In the genomic region with DNA sequence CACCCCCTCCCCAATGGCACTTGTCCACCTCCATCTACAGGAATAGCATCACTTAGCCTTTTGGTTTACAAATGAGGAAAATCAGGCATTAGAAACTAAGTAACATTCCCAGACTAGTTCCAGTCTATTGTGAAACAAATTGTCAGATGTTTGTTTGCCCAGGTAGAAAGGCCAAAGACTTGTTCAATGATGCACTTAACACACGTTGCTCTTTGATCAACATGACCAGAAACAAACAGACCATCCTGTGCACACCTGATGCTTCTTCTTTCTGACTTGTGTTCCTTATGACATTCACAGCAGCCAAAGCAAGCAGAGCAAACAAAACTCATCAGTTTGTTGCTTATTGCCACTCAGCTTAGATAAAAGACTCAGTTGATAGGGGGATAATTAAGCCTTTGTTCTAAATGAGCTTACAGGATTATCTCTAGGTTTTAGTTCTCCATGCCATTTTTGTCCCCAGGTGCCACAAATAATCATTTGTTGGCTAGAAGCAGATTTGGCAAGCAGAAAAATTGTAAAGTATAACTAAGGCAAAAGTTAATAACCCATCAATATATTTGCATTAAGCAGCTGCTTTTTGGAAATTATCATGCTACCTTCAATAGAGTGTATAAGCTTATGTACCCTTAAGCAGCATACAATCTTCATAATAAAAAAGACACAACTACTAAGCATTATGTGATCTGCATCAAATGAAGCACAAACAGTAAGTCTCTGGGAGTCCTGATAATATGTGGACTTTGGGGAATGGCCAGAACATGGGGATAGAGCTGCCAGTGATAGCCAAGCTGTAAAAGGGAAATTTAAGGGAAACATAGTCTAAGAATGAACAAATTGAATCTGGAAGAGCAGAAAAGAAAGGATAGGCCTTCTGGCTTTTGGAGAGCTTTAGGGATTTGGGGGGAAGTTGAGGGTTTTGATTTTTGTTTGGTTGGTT, we compare ENCODE assay signal across 1 cellular context.
TF ChIP-seq lines count a peak whose summit lies in the region.

No MANE protein-coding gene starts in this region.

TF ChIP-seq in HepG2, 621 proteins besides CTCF, POLR2A, EP300 and RAD21 (continued from another document and continues in another):
- TF ChIP-seq, protein P1, sequence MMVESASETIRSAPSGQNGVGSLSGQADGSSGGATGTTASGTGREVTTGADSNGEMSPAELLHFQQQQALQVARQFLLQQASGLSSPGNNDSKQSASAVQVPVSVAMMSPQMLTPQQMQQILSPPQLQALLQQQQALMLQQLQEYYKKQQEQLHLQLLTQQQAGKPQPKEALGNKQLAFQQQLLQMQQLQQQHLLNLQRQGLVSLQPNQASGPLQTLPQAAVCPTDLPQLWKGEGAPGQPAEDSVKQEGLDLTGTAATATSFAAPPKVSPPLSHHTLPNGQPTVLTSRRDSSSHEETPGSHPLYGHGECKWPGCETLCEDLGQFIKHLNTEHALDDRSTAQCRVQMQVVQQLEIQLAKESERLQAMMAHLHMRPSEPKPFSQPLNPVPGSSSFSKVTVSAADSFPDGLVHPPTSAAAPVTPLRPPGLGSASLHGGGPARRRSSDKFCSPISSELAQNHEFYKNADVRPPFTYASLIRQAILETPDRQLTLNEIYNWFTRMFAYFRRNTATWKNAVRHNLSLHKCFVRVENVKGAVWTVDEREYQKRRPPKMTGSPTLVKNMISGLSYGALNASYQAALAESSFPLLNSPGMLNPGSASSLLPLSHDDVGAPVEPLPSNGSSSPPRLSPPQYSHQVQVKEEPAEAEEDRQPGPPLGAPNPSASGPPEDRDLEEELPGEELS (CRISPR knock-in tag; IDR thresholded peaks at IDR 0.05): peak; percentile 96
- TF ChIP-seq PITX1 (CRISPR knock-in tag; IDR thresholded peaks at IDR 0.05): peak; percentile 70; the same call in 1 of the 2 replicates
- TF ChIP-seq RARA (CRISPR knock-in tag; IDR thresholded peaks at IDR 0.05): peak; percentile 95
- no peak for TF ChIP-seq CREB1 (IDR thresholded peaks at IDR 0.05)
- peak; percentile 75 for TF ChIP-seq CREB1 (CRISPR knock-in tag; IDR thresholded peaks at IDR 0.05)
- TF ChIP-seq HHEX (CRISPR knock-in tag; IDR thresholded peaks at IDR 0.05): peak; percentile 98
- TF ChIP-seq ZNF432 (CRISPR knock-in tag; IDR thresholded peaks at IDR 0.05; ENCODE audit: borderline replicate concordance): no peak
- no peak for TF ChIP-seq SMC3 (IDR thresholded peaks at IDR 0.05; ENCODE audit: low read length)
- TF ChIP-seq, protein P2, sequence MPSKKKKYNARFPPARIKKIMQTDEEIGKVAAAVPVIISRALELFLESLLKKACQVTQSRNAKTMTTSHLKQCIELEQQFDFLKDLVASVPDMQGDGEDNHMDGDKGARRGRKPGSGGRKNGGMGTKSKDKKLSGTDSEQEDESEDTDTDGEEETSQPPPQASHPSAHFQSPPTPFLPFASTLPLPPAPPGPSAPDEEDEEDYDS (CRISPR knock-in tag; IDR thresholded peaks at IDR 0.05): no peak
- TF ChIP-seq RFX3 (CRISPR knock-in tag; IDR thresholded peaks at IDR 0.05): no peak
- TF ChIP-seq GFI1 (CRISPR knock-in tag; IDR thresholded peaks at IDR 0.05; ENCODE audit: borderline replicate concordance): 0 out of 2 replicates have a peak, but pooled peaks have one; percentile 18
- TF ChIP-seq ZKSCAN8 (CRISPR knock-in tag; IDR thresholded peaks at IDR 0.05; ENCODE audit: borderline replicate concordance): peak; percentile 36; the same call in 1 of the 2 replicates
- peak; percentile 23 for TF ChIP-seq HNRNPK (IDR thresholded peaks at IDR 0.05; ENCODE audit: low read depth, low read length, poor library complexity, severe bottlenecking)
- peak; percentile 92 for TF ChIP-seq MED1 (CRISPR knock-in tag; IDR thresholded peaks at IDR 0.05)
- no peak for TF ChIP-seq ZNF790 (CRISPR knock-in tag; IDR thresholded peaks at IDR 0.05; ENCODE audit: borderline replicate concordance)
- TF ChIP-seq FOXJ3 (CRISPR knock-in tag; IDR thresholded peaks at IDR 0.05; ENCODE audit: borderline replicate concordance): peak; percentile 79; the same call in 1 of the 2 replicates
- TF ChIP-seq, protein P3, sequence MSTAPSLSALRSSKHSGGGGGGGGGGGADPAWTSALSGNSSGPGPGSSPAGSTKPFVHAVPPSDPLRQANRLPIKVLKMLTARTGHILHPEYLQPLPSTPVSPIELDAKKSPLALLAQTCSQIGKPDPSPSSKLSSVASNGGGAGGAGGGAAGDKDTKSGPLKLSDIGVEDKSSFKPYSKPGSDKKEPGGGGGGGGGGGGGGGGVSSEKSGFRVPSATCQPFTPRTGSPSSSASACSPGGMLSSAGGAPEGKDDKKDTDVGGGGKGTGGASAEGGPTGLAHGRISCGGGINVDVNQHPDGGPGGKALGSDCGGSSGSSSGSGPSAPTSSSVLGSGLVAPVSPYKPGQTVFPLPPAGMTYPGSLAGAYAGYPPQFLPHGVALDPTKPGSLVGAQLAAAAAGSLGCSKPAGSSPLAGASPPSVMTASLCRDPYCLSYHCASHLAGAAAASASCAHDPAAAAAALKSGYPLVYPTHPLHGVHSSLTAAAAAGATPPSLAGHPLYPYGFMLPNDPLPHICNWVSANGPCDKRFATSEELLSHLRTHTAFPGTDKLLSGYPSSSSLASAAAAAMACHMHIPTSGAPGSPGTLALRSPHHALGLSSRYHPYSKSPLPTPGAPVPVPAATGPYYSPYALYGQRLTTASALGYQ (CRISPR knock-in tag; IDR thresholded peaks at IDR 0.05): peak; percentile 51; the same call in 1 of the 2 replicates
- TF ChIP-seq, protein P4, sequence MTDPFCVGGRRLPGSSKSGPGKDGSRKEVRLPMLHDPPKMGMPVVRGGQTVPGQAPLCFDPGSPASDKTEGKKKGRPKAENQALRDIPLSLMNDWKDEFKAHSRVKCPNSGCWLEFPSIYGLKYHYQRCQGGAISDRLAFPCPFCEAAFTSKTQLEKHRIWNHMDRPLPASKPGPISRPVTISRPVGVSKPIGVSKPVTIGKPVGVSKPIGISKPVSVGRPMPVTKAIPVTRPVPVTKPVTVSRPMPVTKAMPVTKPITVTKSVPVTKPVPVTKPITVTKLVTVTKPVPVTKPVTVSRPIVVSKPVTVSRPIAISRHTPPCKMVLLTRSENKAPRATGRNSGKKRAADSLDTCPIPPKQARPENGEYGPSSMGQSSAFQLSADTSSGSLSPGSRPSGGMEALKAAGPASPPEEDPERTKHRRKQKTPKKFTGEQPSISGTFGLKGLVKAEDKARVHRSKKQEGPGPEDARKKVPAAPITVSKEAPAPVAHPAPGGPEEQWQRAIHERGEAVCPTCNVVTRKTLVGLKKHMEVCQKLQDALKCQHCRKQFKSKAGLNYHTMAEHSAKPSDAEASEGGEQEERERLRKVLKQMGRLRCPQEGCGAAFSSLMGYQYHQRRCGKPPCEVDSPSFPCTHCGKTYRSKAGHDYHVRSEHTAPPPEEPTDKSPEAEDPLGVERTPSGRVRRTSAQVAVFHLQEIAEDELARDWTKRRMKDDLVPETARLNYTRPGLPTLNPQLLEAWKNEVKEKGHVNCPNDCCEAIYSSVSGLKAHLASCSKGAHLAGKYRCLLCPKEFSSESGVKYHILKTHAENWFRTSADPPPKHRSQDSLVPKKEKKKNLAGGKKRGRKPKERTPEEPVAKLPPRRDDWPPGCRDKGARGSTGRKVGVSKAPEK (CRISPR knock-in tag; IDR thresholded peaks at IDR 0.05; ENCODE audit: borderline replicate concordance): no peak
- peak; percentile 91 for TF ChIP-seq FOXA3 (CRISPR knock-in tag; IDR thresholded peaks at IDR 0.05)
- TF ChIP-seq BHLHE40 (IDR thresholded peaks at IDR 0.05; ENCODE audit: low read length): 0 out of 2 replicates have a peak, but pooled peaks have one; percentile 65
- TF ChIP-seq HDAC2 (CRISPR knock-in tag; IDR thresholded peaks at IDR 0.05): peak; percentile 50; the same call in 1 of the 2 replicates
- TF ChIP-seq, protein P5, sequence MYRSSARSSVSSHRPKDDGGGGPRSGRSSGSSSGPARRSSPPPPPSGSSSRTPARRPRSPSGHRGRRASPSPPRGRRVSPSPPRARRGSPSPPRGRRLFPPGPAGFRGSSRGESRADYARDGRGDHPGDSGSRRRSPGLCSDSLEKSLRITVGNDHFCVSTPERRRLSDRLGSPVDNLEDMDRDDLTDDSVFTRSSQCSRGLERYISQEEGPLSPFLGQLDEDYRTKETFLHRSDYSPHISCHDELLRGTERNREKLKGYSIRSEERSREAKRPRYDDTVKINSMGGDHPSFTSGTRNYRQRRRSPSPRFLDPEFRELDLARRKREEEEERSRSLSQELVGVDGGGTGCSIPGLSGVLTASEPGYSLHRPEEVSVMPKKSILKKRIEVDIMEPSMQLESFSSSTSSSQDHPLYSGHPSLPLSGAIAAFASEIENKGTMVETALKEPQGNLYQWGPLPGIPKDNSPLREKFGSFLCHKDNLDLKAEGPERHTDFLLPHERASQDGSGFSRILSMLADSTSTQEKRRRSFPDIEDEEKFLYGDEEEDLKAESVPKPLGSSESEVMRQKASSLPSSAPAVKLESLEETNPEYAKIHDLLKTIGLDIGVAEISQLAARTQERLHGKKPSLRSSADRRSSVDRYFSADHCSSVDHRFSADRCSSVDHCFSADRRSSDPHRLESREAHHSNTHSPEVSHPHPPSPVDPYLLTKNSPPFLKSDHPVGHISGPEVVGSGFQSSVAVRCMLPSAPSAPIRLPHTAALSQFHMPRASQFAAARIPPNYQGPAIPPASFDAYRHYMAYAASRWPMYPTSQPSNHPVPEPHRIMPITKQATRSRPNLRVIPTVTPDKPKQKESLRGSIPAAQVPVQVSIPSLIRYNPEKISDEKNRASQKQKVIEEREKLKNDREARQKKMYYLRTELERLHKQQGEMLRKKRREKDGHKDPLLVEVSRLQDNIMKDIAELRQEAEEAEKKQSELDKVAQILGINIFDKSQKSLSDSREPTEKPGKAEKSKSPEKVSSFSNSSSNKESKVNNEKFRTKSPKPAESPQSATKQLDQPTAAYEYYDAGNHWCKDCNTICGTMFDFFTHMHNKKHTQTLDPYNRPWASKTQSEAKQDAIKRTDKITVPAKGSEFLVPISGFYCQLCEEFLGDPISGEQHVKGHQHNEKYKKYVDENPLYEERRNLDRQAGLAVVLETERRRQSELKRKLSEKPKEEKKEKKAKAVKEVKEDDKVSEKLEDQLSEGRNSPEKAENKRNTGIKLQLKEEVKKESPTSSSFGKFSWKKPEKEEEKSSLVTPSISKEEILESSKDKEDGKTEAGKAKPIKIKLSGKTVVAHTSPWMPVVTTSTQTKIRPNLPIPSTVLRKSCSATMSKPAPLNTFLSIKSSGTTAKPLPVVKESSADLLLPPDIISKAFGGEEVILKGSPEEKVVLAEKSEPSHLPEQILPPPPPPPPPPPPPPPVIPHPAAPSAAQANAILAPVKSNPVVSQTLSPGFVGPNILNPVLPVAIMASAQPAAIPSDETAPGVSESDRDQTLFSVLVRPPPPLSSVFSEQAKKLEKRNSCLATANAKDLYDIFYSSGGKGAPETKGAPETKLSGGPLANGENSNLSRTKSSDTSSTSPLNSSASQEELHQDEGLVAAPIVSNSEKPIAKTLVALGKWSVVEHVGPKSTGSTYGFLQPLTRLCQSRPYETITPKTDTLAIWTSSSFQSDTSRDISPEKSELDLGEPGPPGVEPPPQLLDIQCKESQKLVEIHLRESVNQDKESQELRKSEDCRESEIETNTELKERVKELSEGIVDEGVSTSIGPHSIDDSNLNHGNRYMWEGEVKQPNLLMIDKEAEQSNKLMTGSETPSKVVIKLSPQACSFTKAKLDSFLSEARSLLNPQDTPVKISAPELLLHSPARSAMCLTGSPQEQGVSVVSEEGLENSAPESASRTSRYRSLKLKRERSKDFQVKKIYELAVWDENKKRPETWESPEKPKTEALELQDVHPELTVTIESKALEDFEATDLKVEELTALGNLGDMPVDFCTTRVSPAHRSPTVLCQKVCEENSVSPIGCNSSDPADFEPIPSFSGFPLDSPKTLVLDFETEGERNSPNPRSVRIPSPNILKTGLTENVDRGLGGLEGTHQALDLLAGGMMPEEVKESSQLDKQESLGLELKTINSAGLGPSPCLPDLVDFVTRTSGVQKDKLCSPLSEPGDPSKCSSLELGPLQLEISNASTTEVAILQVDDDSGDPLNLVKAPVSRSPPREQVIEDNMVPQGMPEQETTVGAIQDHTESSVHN (CRISPR knock-in tag; IDR thresholded peaks at IDR 0.05): no peak
- TF ChIP-seq, protein P6, sequence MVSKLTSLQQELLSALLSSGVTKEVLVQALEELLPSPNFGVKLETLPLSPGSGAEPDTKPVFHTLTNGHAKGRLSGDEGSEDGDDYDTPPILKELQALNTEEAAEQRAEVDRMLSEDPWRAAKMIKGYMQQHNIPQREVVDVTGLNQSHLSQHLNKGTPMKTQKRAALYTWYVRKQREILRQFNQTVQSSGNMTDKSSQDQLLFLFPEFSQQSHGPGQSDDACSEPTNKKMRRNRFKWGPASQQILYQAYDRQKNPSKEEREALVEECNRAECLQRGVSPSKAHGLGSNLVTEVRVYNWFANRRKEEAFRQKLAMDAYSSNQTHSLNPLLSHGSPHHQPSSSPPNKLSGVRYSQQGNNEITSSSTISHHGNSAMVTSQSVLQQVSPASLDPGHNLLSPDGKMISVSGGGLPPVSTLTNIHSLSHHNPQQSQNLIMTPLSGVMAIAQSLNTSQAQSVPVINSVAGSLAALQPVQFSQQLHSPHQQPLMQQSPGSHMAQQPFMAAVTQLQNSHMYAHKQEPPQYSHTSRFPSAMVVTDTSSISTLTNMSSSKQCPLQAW (CRISPR knock-in tag; IDR thresholded peaks at IDR 0.05): peak; percentile 43; the same call in 1 of the 2 replicates
- no peak for TF ChIP-seq PCBP2 (optimal IDR thresholded peaks at IDR 0.05; ENCODE audit: low read depth, low read length, poor library complexity, severe bottlenecking)
- TF ChIP-seq, protein P7, sequence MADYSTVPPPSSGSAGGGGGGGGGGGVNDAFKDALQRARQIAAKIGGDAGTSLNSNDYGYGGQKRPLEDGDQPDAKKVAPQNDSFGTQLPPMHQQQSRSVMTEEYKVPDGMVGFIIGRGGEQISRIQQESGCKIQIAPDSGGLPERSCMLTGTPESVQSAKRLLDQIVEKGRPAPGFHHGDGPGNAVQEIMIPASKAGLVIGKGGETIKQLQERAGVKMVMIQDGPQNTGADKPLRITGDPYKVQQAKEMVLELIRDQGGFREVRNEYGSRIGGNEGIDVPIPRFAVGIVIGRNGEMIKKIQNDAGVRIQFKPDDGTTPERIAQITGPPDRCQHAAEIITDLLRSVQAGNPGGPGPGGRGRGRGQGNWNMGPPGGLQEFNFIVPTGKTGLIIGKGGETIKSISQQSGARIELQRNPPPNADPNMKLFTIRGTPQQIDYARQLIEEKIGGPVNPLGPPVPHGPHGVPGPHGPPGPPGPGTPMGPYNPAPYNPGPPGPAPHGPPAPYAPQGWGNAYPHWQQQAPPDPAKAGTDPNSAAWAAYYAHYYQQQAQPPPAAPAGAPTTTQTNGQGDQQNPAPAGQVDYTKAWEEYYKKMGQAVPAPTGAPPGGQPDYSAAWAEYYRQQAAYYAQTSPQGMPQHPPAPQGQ (CRISPR knock-in tag; IDR thresholded peaks at IDR 0.05; ENCODE audit: borderline replicate concordance): no peak
- no peak for TF ChIP-seq ZNF367 (CRISPR knock-in tag; IDR thresholded peaks at IDR 0.05; ENCODE audit: borderline replicate concordance)
- peak; percentile 33; the same call in 1 of the 2 replicates for TF ChIP-seq FOXP1 (IDR thresholded peaks at IDR 0.05)
- peak; percentile 96 for TF ChIP-seq FOXP1 (CRISPR knock-in tag; IDR thresholded peaks at IDR 0.05)
- TF ChIP-seq TBX3 (IDR thresholded peaks at IDR 0.05; ENCODE audit: borderline replicate concordance): peak; percentile 83; the same call in 1 of the 2 replicates
- TF ChIP-seq ZFP62 (CRISPR knock-in tag; IDR thresholded peaks at IDR 0.05): no peak
- no peak for TF ChIP-seq ZNF343 (CRISPR knock-in tag; IDR thresholded peaks at IDR 0.05)
